Comparison of ENCODE assay signal across 21 cellular contexts in genomic region chr17:41531993-41532392, GRCh38. TPM values are rescaled to one million over a fixed set of nuclear protein-coding genes. Genes with fewer than 3 reads are reported as not detected.
DNase-seq lines count a peak whose midpoint lies in the region; ATAC-seq, FAIRE-seq and TF ChIP-seq lines count a peak whose summit lies in the region.
"Had no signal": no experiment of that assay in that cellular context is flagged by ENCODE, and none has a peak within 500 bp of the region (broad histone marks: within the 10 kb centered on the region; RNA-seq: fewer than 3 reads in every experiment).

No MANE protein-coding gene starts in this region.

- H3K9me3 ChIP-seq in K562 (replicated peaks; ENCODE audit: control insufficient read depth, insufficient read depth, low read depth, low read length): no peaks in the 10 kb centered on the region
- no peaks in the 10 kb centered on the region for H3K9me3 ChIP-seq in neural progenitor cell (ENCODE audit: low read depth)
- no peaks in the 10 kb centered on the region for H3K9me3 ChIP-seq in mesenchymal stem cell (ENCODE audit: control insufficient read depth, low read length)
- H3K9me3 ChIP-seq: BE2C had no signal

- no peak overlapping the region for H2BK15ac ChIP-seq in mesenchymal stem cell (ENCODE audit: low read depth, poor library complexity, severe bottlenecking)

- H2BK5ac ChIP-seq in mesenchymal stem cell (ENCODE audit: low read depth, low read length, poor library complexity, severe bottlenecking): no peak overlapping the region

- H4K20me1 ChIP-seq in K562 (replicated peaks; ENCODE audit: control insufficient read depth, insufficient read depth, low read length): no peaks in the 10 kb centered on the region; the same call in 1 of the 2 replicates
- H4K20me1 ChIP-seq in neural progenitor cell (ENCODE audit: low read depth): peaks cover 7% of the 10 kb centered on the region

- H3K36me3 ChIP-seq in K562 (ENCODE audit: control insufficient read depth, insufficient read depth, low read length) (no peaks in the 10 kb centered on the region), neural progenitor cell (no peaks in the 10 kb centered on the region), mesenchymal stem cell (ENCODE audit: control insufficient read depth in 1 of 2, insufficient read depth in 2 of 2, low read depth in 1 of 2, low read length in 2 of 2) (no peaks in the 10 kb centered on the region)
- H3K36me3 ChIP-seq: BE2C had no signal

- ATAC-seq in K562: no peak
- no peak for ATAC-seq in stimulated activated effector memory CD8-positive, alpha-beta T cell treated with anti-CD3 and anti-CD28 coated beads, Interleukin-12 subunit alpha, Interleukin-12 subunit beta, amount 100 ng/mL, for 72 hours
- ATAC-seq: GM23338 had no signal

- peaks cover 20% of the 10 kb centered on the region for H3K79me2 ChIP-seq in K562 (ENCODE audit: control insufficient read depth, insufficient read depth, low read length)
- H3K79me2 ChIP-seq in neural progenitor cell (ENCODE audit: low read depth): peaks cover 11% of the 10 kb centered on the region

- WGBS in K562 (ENCODE audit: insufficient coverage, low coverage, missing lambda C conversion rate): 22% methylated on average over 1 of the region's 1 CpG
- WGBS in mesenchymal stem cell: 71% methylated on average over 1 of the region's 1 CpG

- H3K4me3 Mint-ChIP-seq in Calu3 (ENCODE audit: low read depth, unreplicated experiment): no peak overlapping the region
- H3K4me3 Mint-ChIP-seq in HFFc6: no peak overlapping the region
- no peak overlapping the region for H3K4me3 Mint-ChIP-seq in neural progenitor cell
- H3K4me3 Mint-ChIP-seq in stimulated activated effector memory CD8-positive, alpha-beta T cell treated with anti-CD3 and anti-CD28 coated beads, Interleukin-12 subunit alpha, Interleukin-12 subunit beta, amount 100 ng/mL, for 72 hours: no peak overlapping the region
- H3K4me3 Mint-ChIP-seq: CD4-positive, CD25-positive, alpha-beta regulatory T cell; CD8-positive, alpha-beta memory T cell; GM23338 had no signal

- H3K4ac ChIP-seq in mesenchymal stem cell (ENCODE audit: low read depth in 1 of 2, low read length in 2 of 2): peak overlapping the region in 1 of 2 experiments; percentile 9

- H3K23ac ChIP-seq in mesenchymal stem cell (ENCODE audit: low read length in 2 of 2): no peak overlapping the region

- peaks cover 2% of the 10 kb centered on the region for H3K79me1 ChIP-seq in mesenchymal stem cell (replicated peaks; ENCODE audit: low read length, poor library complexity, severe bottlenecking)

- no peak overlapping the region for H2BK12ac ChIP-seq in mesenchymal stem cell (ENCODE audit: low read length in 2 of 2)

- CTCF ChIA-PET in Calu3 (lab: Charles Lee) (interaction anchor here (1.4 to 19.2 kb wide), 4 partner anchors 9 to 135 kb away, joined by 4 to 471 read pairs (median 6); no protein-coding TSS in a partner anchor), K562 (lab: Yijun Ruan, JAX; ENCODE audit: low intra/inter-chr PET ratio) (no interaction called here)

- peaks cover 79% of the 10 kb centered on the region for H3K4me1 Mint-ChIP-seq in Calu3 (ENCODE audit: low read depth, unreplicated experiment)
- peaks cover 42% of the 10 kb centered on the region for H3K4me1 Mint-ChIP-seq in HFFc6 (ENCODE audit: low read depth)
- H3K4me1 Mint-ChIP-seq in neural progenitor cell: peaks cover 13% of the 10 kb centered on the region
- peaks cover 11% of the 10 kb centered on the region for H3K4me1 Mint-ChIP-seq in stimulated activated effector memory CD8-positive, alpha-beta T cell treated with anti-CD3 and anti-CD28 coated beads, Interleukin-12 subunit alpha, Interleukin-12 subunit beta, amount 100 ng/mL, for 72 hours

- H3K4me1 ChIP-seq in K562 (replicated peaks in 1 of 2; ENCODE audit: control insufficient read depth in 2 of 2, insufficient read depth in 2 of 2, low read length in 2 of 2): peaks cover 40 to 49% of the 10 kb centered on the region in 2 experiments
- H3K4me1 ChIP-seq in neural progenitor cell: peaks cover 11% of the 10 kb centered on the region
- H3K4me1 ChIP-seq in mesenchymal stem cell (ENCODE audit: control insufficient read depth, insufficient read depth, low read depth, low read length): peaks cover 38% of the 10 kb centered on the region

- no peak for TF ChIP-seq EP300 in K562 (IDR thresholded peaks at IDR 0.05; ENCODE audit: low read length)

- H2BK120ac ChIP-seq in mesenchymal stem cell (ENCODE audit: low read depth, low read length): no peak overlapping the region

- no peaks in the 10 kb centered on the region for H3K27me3 Mint-ChIP-seq in Calu3 (ENCODE audit: unreplicated experiment)
- peaks cover 3% of the 10 kb centered on the region for H3K27me3 Mint-ChIP-seq in HFFc6 (ENCODE audit: insufficient read depth)
- H3K27me3 Mint-ChIP-seq in neural progenitor cell (ENCODE audit: insufficient read depth, low read depth): peaks cover 37% of the 10 kb centered on the region

- TF ChIP-seq POLR2A in K562 (conservative IDR thresholded peaks at IDR 0.05): no peak

- intact Hi-C loops in Calu3 (cut with micrococcal nuclease; ENCODE audit: unreplicated experiment): loop anchor here (2.0 kb wide), 1 partner anchor 17 kb away; no protein-coding TSS in a partner anchor
- intact Hi-C loops in K562 (cut with micrococcal nuclease): no loop called here

- in situ Hi-C loops in K562 (cut with MboI): no loop called here

- FAIRE-seq in K562 (lab: Jason Lieb, UNC): no peak
- FAIRE-seq: D721Med, G401.6, GM12891, GM19239, H54 had no signal

- H3K9me1 ChIP-seq in K562 (ENCODE audit: control insufficient read depth, insufficient read depth, low read length): no peaks in the 10 kb centered on the region

- peak overlapping the region; percentile 32; the same call in 1 of the 2 replicates for H2AFZ ChIP-seq in K562 (ENCODE audit: low read depth, low read length)
- H2AFZ ChIP-seq in neural progenitor cell (replicated peaks): no peak overlapping the region
- no peak overlapping the region for H2AFZ ChIP-seq in mesenchymal stem cell (ENCODE audit: low read depth, low read length)
- H2AFZ ChIP-seq: GM23338 had no signal

- BruUV-seq in Calu3 (replicated peaks; lab: Mats Ljungman, UMichigan): no TSS peak
- no TSS peak for BruUV-seq in K562 (replicated peaks; lab: Mats Ljungman, UMichigan)

- H2AK5ac ChIP-seq in mesenchymal stem cell (ENCODE audit: low read length, severe bottlenecking): no peak overlapping the region

- no peak overlapping the region for H4K8ac ChIP-seq in mesenchymal stem cell (ENCODE audit: low read length)

- H3K36me3 Mint-ChIP-seq in Calu3 (ENCODE audit: insufficient read depth, unreplicated experiment): peaks cover 42% of the 10 kb centered on the region
- no peaks in the 10 kb centered on the region for H3K36me3 Mint-ChIP-seq in HFFc6 (ENCODE audit: low read depth)
- H3K36me3 Mint-ChIP-seq in neural progenitor cell: no peaks in the 10 kb centered on the region
- H3K36me3 Mint-ChIP-seq in stimulated activated effector memory CD8-positive, alpha-beta T cell treated with anti-CD3 and anti-CD28 coated beads, Interleukin-12 subunit alpha, Interleukin-12 subunit beta, amount 100 ng/mL, for 72 hours: no peaks in the 10 kb centered on the region
- H3K36me3 Mint-ChIP-seq: CD4-positive, CD25-positive, alpha-beta regulatory T cell; CD8-positive, alpha-beta memory T cell had no signal

- H3F3A ChIP-seq in neural progenitor cell (ENCODE audit: low read depth): peaks cover 17% of the 10 kb centered on the region

- TF ChIP-seq RAD21 in K562 (CRISPR knock-in tag; conservative IDR thresholded peaks at IDR 0.05 in 1 of 2, IDR thresholded peaks at IDR 0.05 in 1 of 2): no peak

- no peak overlapping the region for H3K9ac ChIP-seq in K562 (ENCODE audit: insufficient read depth in 1 of 2, low read depth in 2 of 2, low read length in 2 of 2)
- no peak overlapping the region for H3K9ac ChIP-seq in neural progenitor cell
- H3K9ac ChIP-seq in mesenchymal stem cell (ENCODE audit: low read length): no peak overlapping the region

- POLR2A ChIA-PET in K562 (lab: Yijun Ruan, JAX): interaction anchor here (0.5 to 1.6 kb wide), 5 partner anchors 10 to 141 kb away, joined by 3 to 8 read pairs (median 5); no protein-coding TSS in a partner anchor

- no peak overlapping the region for H3K18ac ChIP-seq in mesenchymal stem cell (ENCODE audit: low read depth in 1 of 2, low read length in 2 of 2)

- H3K14ac ChIP-seq in mesenchymal stem cell (ENCODE audit: low read length in 2 of 2): no peak overlapping the region

- H3K27ac ChIP-seq in K562 (ENCODE audit: extremely low read depth, low read depth, low read length) (no peak overlapping the region; the same call in 2 of the 3 replicates), neural progenitor cell (no peak overlapping the region), mesenchymal stem cell (ENCODE audit: low read length, poor library complexity, severe bottlenecking) (no peak overlapping the region)

- H3K27ac Mint-ChIP-seq in Calu3 (ENCODE audit: unreplicated experiment): peak overlapping the region; percentile 58
- peak overlapping the region; percentile 28; the same call in 1 of the 2 replicates for H3K27ac Mint-ChIP-seq in HFFc6
- H3K27ac Mint-ChIP-seq in neural progenitor cell: peak overlapping the region; percentile 57
- H3K27ac Mint-ChIP-seq in stimulated activated effector memory CD8-positive, alpha-beta T cell treated with anti-CD3 and anti-CD28 coated beads, Interleukin-12 subunit alpha, Interleukin-12 subunit beta, amount 100 ng/mL, for 72 hours: no peak overlapping the region
- H3K27ac Mint-ChIP-seq: GM23338 had no signal

- no peak overlapping the region for H4K91ac ChIP-seq in mesenchymal stem cell (ENCODE audit: low read length)

- H3K4me3 ChIP-seq in K562 (no peak overlapping the region), neural progenitor cell (no peak overlapping the region), mesenchymal stem cell (ENCODE audit: insufficient read depth in 1 of 2, low read depth in 1 of 2, low read length in 2 of 2) (no peak overlapping the region)
- H3K4me3 ChIP-seq: GM23338 had no signal

- DNase-seq in Calu3: no peak
- DNase-seq in HFFc6: no peak
- no peak for DNase-seq in K562 (ENCODE audit: extremely low read depth in 1 of 4, low spot score in 3 of 4)
- no peak for DNase-seq in neural progenitor cell (ENCODE audit: low spot score)
- no peak for DNase-seq in NCI-H1092 treated with DMSO at 0.1 percent for 48 hours (lab: John Stamatoyannopoulos, UW)
- DNase-seq in NCI-H2107 (lab: John Stamatoyannopoulos, UW): no peak
- no peak for DNase-seq in stimulated activated effector memory CD8-positive, alpha-beta T cell treated with anti-CD3 and anti-CD28 coated beads, Interleukin-12 subunit alpha, Interleukin-12 subunit beta, amount 100 ng/mL, for 72 hours (ENCODE audit: low spot score in 2 of 2)
- DNase-seq in mesenchymal stem cell: no peak
- DNase-seq: BE2C; C1 segment of cervical spinal cord; CD4-positive, CD25-positive, alpha-beta regulatory T cell; CD8-positive, alpha-beta memory T cell; COR-L47; HCEC 1CT had no signal

- TF ChIP-seq CTCF in Calu3 (IDR thresholded peaks at IDR 0.05; ENCODE audit: unreplicated experiment) (no peak), HFFc6 (IDR thresholded peaks at IDR 0.05) (no peak), K562 (IDR thresholded peaks at IDR 0.05 in 2 of 3, conservative IDR thresholded peaks at IDR 0.05 in 1 of 3; ENCODE audit: insufficient read depth in 2 of 3, low read depth in 1 of 3, low read length in 3 of 3) (no peak), neural progenitor cell (IDR thresholded peaks at IDR 0.05) (no peak)

- no peak overlapping the region for H3K4me2 ChIP-seq in K562 (ENCODE audit: insufficient read depth, low read length)
- no peak overlapping the region for H3K4me2 ChIP-seq in neural progenitor cell
- no peak overlapping the region for H3K4me2 ChIP-seq in mesenchymal stem cell (ENCODE audit: low read length, poor library complexity, severe bottlenecking)
- H3K4me2 ChIP-seq: GM23338 had no signal

- H3K9me3 Mint-ChIP-seq in Calu3 (ENCODE audit: low read depth, unreplicated experiment) (no peaks in the 10 kb centered on the region), HFFc6 (no peaks in the 10 kb centered on the region), neural progenitor cell (no peaks in the 10 kb centered on the region)
- H3K9me3 Mint-ChIP-seq in stimulated activated effector memory CD8-positive, alpha-beta T cell treated with anti-CD3 and anti-CD28 coated beads, Interleukin-12 subunit alpha, Interleukin-12 subunit beta, amount 100 ng/mL, for 72 hours: no peaks in the 10 kb centered on the region
- H3K9me3 Mint-ChIP-seq: GM23338 had no signal

- no peaks in the 10 kb centered on the region for H3K27me3 ChIP-seq in K562 (ENCODE audit: control insufficient read depth in 2 of 2, insufficient read depth in 2 of 2, low read length in 2 of 2)
- no peaks in the 10 kb centered on the region for H3K27me3 ChIP-seq in neural progenitor cell
- H3K27me3 ChIP-seq in mesenchymal stem cell (ENCODE audit: control insufficient read depth in 1 of 2, insufficient read depth in 1 of 2, low read length in 2 of 2): peaks cover 0 to 36% of the 10 kb centered on the region in 2 experiments
- H3K27me3 ChIP-seq: BE2C had no signal

RNA-seq across cellular contexts. Expression of gene KRT19, which starts 3.9 kb away (rescaled TPM):
- 2,554 and 3,048 TPM in 2 replicates for total RNA-seq in Calu3 (2022)
- total RNA-seq in HFFc6 (2021; fragmentation: NEBNext Ultra II Directional; extraction: Animal tissue kit (Norgen Biotek cat#: 25700)): 100 to 1,000 TPM in 2 of 6 experiments, 10 to 100 TPM in 4; 45.7 to 244 (median 50.6) TPM
- total RNA-seq in K562 (2011; cell fraction: chromatin; rRNA removed; ENCODE audit: low replicate concordance): 25.0 and 82.2 TPM in 2 replicates
- total RNA-seq in K562 (2011; cell fraction: nucleolus; rRNA removed): 61.2 and 82.9 TPM in 2 replicates
- 39.3 and 39.4 TPM in 2 replicates for total RNA-seq in K562 (2011; cell fraction: nucleoplasm; rRNA removed)
- 120 and 137 TPM in 2 replicates for total RNA-seq in K562 (2014; rRNA removed)
- 25.8 and 41.2 TPM in 2 replicates for total RNA-seq in K562 (2014; rRNA removed; fragmentation: Illumina TruSeq; extraction: Trizol)
- total RNA-seq in K562 (2015; rRNA removed; fragmentation: Illumina TruSeq; extraction: Trizol): 91.7 and 92.6 TPM in 2 replicates
- total RNA-seq in K562 (2021): 151 TPM in 2 replicates
- 96.3 and 121 TPM in 2 replicates for polyA plus RNA-seq in K562 (2011; rRNA removed)
- polyA plus RNA-seq in K562 (2011; cell fraction: cytosol; rRNA removed): 119 and 275 TPM in 2 replicates
- polyA plus RNA-seq in K562 (2011; cell fraction: nucleus; rRNA removed): 88.5 and 137 TPM in 2 replicates
- polyA plus RNA-seq in K562 (2012): 152 and 175 TPM in 2 replicates
- 66.5 and 76.7 TPM in 2 replicates for polyA plus RNA-seq in K562 (2014; fragmentation: Illumina TruSeq; extraction: Trizol)
- polyA plus RNA-seq in K562 (2014; fragmentation: Nextera tagmentation; extraction: Ambion mirVana): 10 to 100 TPM; 18.5 to 21.5 TPM
- 80.2 and 104 TPM in 2 replicates for polyA plus RNA-seq in K562 (2014; rRNA removed)
- polyA minus RNA-seq in K562 (2011; rRNA and poly(A)+ RNA removed): 67.1 and 116 TPM in 2 replicates
- 126 and 127 TPM in 2 replicates for polyA minus RNA-seq in K562 (2011; cell fraction: cytosol; rRNA and poly(A)+ RNA removed)
- polyA minus RNA-seq in K562 (2011; cell fraction: nucleus; rRNA and poly(A)+ RNA removed): 31.4 and 35.8 TPM in 2 replicates
- total RNA-seq in neural progenitor cell (ENCODE audit: low replicate concordance): 114 and 184 TPM in 2 replicates
- polyA plus RNA-seq in mesenchymal stem cell (2013, experiment 1 of 2): 92.7 TPM
- polyA plus RNA-seq in mesenchymal stem cell (2013, experiment 2 of 2): 91.5 TPM
- total RNA-seq: CD4-positive, CD25-positive, alpha-beta regulatory T cell; CD8-positive, alpha-beta memory T cell had no signal
- polyA plus RNA-seq: CD4-positive, CD25-positive, alpha-beta regulatory T cell; CD8-positive, alpha-beta memory T cell had no signal

RNA-seq across cellular contexts. Expression of gene KRT15, which starts 13.3 kb away (rescaled TPM):
- total RNA-seq in Calu3 (2022) (83.0 and 86.8 TPM in 2 replicates), K562 (2014; rRNA removed) (0.37 and 2.4 TPM in 2 replicates), K562 (2014; rRNA removed; fragmentation: Illumina TruSeq; extraction: Trizol) (0.44 and 0.89 TPM in 2 replicates), K562 (2015; rRNA removed; fragmentation: Illumina TruSeq; extraction: Trizol) (0.29 and 0.68 TPM in 2 replicates), K562 (2021) (0.34 and 0.95 TPM in 2 replicates), neural progenitor cell (ENCODE audit: low replicate concordance) (0.15 TPM in 1 of 2 replicates, not detected in the other)
- 1 to 10 TPM; 5.0 to 8.6 (median 6.9) TPM for total RNA-seq in HFFc6 (2021; fragmentation: NEBNext Ultra II Directional; extraction: Animal tissue kit (Norgen Biotek cat#: 25700))
- 2.1 and 4.1 TPM in 2 replicates for total RNA-seq in K562 (2011; cell fraction: chromatin; rRNA removed; ENCODE audit: low replicate concordance)
- total RNA-seq in K562 (2011; cell fraction: nucleolus; rRNA removed): 1.6 and 2.8 TPM in 2 replicates
- 1.2 and 3.0 TPM in 2 replicates for total RNA-seq in K562 (2011; cell fraction: nucleoplasm; rRNA removed)
- polyA plus RNA-seq in K562 (2011; rRNA removed) (2.1 and 4.4 TPM in 2 replicates), K562 (2014; fragmentation: Illumina TruSeq; extraction: Trizol) (0.49 and 1.1 TPM in 2 replicates), K562 (2014; fragmentation: Nextera tagmentation; extraction: Ambion mirVana) (under 1 TPM; 0.28 to 0.60 TPM), K562 (2014; rRNA removed) (0.56 and 2.0 TPM in 2 replicates)
- 1.7 and 2.4 TPM in 2 replicates for polyA plus RNA-seq in K562 (2011; cell fraction: cytosol; rRNA removed)
- polyA plus RNA-seq in K562 (2011; cell fraction: nucleus; rRNA removed): 1.9 and 8.5 TPM in 2 replicates
- polyA plus RNA-seq in K562 (2012): 1.1 and 1.4 TPM in 2 replicates
- polyA minus RNA-seq in K562 (2011; rRNA and poly(A)+ RNA removed): 0.39 and 1.2 TPM in 2 replicates
- polyA minus RNA-seq in K562 (2011; cell fraction: cytosol; rRNA and poly(A)+ RNA removed): not detected in 2 replicates
- 0.67 and 1.1 TPM in 2 replicates for polyA minus RNA-seq in K562 (2011; cell fraction: nucleus; rRNA and poly(A)+ RNA removed)
- 0.46 TPM for polyA plus RNA-seq in mesenchymal stem cell (2013, experiment 1 of 2)
- polyA plus RNA-seq in mesenchymal stem cell (2013, experiment 2 of 2): 0.52 TPM
- total RNA-seq: CD4-positive, CD25-positive, alpha-beta regulatory T cell; CD8-positive, alpha-beta memory T cell had no signal
- polyA plus RNA-seq: CD4-positive, CD25-positive, alpha-beta regulatory T cell; CD8-positive, alpha-beta memory T cell; GM23338 had no signal

RNA-seq across cellular contexts. Expression of gene KRT13, which starts 26.6 kb away (rescaled TPM):
- total RNA-seq in Calu3 (2022) (45.7 and 323 TPM in 2 replicates), K562 (2014; rRNA removed) (1.1 TPM in 1 of 2 replicates, not detected in the other), K562 (2014; rRNA removed; fragmentation: Illumina TruSeq; extraction: Trizol) (not detected in 2 replicates), K562 (2015; rRNA removed; fragmentation: Illumina TruSeq; extraction: Trizol) (0.11 TPM in 1 of 2 replicates, not detected in the other), K562 (2021) (0.22 TPM in 1 of 2 replicates, not detected in the other), neural progenitor cell (ENCODE audit: low replicate concordance) (not detected in 2 replicates)
- total RNA-seq in HFFc6 (2021; fragmentation: NEBNext Ultra II Directional; extraction: Animal tissue kit (Norgen Biotek cat#: 25700)): not detected
- total RNA-seq in K562 (2011; cell fraction: chromatin; rRNA removed; ENCODE audit: low replicate concordance): 0.21 and 0.76 TPM in 2 replicates
- not detected in 2 replicates for total RNA-seq in K562 (2011; cell fraction: nucleolus; rRNA removed)
- total RNA-seq in K562 (2011; cell fraction: nucleoplasm; rRNA removed): not detected in 2 replicates
- polyA plus RNA-seq in K562 (2011; rRNA removed) (0.16 and 0.26 TPM in 2 replicates), K562 (2014; fragmentation: Illumina TruSeq; extraction: Trizol) (0.30 TPM in 1 of 2 replicates, not detected in the other), K562 (2014; fragmentation: Nextera tagmentation; extraction: Ambion mirVana) (under 1 TPM in 1 of 2 experiments, not detected in 1; 0.13 TPM), K562 (2014; rRNA removed) (0.28 TPM in 1 of 2 replicates, not detected in the other)
- 0.48 and 0.58 TPM in 2 replicates for polyA plus RNA-seq in K562 (2011; cell fraction: cytosol; rRNA removed)
- 0.93 and 3.3 TPM in 2 replicates for polyA plus RNA-seq in K562 (2011; cell fraction: nucleus; rRNA removed)
- polyA plus RNA-seq in K562 (2012): 0.17 and 0.36 TPM in 2 replicates
- 0.15 and 0.28 TPM in 2 replicates for polyA minus RNA-seq in K562 (2011; rRNA and poly(A)+ RNA removed)
- not detected in 2 replicates for polyA minus RNA-seq in K562 (2011; cell fraction: cytosol; rRNA and poly(A)+ RNA removed)
- polyA minus RNA-seq in K562 (2011; cell fraction: nucleus; rRNA and poly(A)+ RNA removed): 0.22 and 0.54 TPM in 2 replicates
- polyA plus RNA-seq in mesenchymal stem cell (2013, experiment 1 of 2): not detected
- polyA plus RNA-seq in mesenchymal stem cell (2013, experiment 2 of 2): not detected
- total RNA-seq: CD4-positive, CD25-positive, alpha-beta regulatory T cell; CD8-positive, alpha-beta memory T cell; GM23338 had no signal
- polyA plus RNA-seq: CD4-positive, CD25-positive, alpha-beta regulatory T cell; CD8-positive, alpha-beta memory T cell; GM23338 had no signal

RNA-seq across cellular contexts. Expression of gene KRT9, which starts 39.9 kb away (rescaled TPM):
- not detected in 2 replicates for total RNA-seq in Calu3 (2022)
- not detected for total RNA-seq in HFFc6 (2021; fragmentation: NEBNext Ultra II Directional; extraction: Animal tissue kit (Norgen Biotek cat#: 25700))
- not detected in 2 replicates for total RNA-seq in K562 (2011; cell fraction: chromatin; rRNA removed; ENCODE audit: low replicate concordance)
- not detected in 2 replicates for total RNA-seq in K562 (2011; cell fraction: nucleolus; rRNA removed)
- total RNA-seq in K562 (2011; cell fraction: nucleoplasm; rRNA removed): not detected in 2 replicates
- not detected in 2 replicates for total RNA-seq in K562 (2014; rRNA removed)
- total RNA-seq in K562 (2014; rRNA removed; fragmentation: Illumina TruSeq; extraction: Trizol): not detected in 2 replicates
- not detected in 2 replicates for total RNA-seq in K562 (2015; rRNA removed; fragmentation: Illumina TruSeq; extraction: Trizol)
- total RNA-seq in K562 (2021): not detected in 2 replicates
- polyA plus RNA-seq in K562 (2011; rRNA removed): not detected in 2 replicates
- polyA plus RNA-seq in K562 (2011; cell fraction: cytosol; rRNA removed): 0.03 TPM in 1 of 2 replicates, not detected in the other
- not detected in 2 replicates for polyA plus RNA-seq in K562 (2011; cell fraction: nucleus; rRNA removed)
- polyA plus RNA-seq in K562 (2012): not detected in 2 replicates
- not detected in 2 replicates for polyA plus RNA-seq in K562 (2014; fragmentation: Illumina TruSeq; extraction: Trizol)
- polyA plus RNA-seq in K562 (2014; fragmentation: Nextera tagmentation; extraction: Ambion mirVana): under 1 TPM in 1 of 2 experiments, not detected in 1; 0.03 TPM
- polyA plus RNA-seq in K562 (2014; rRNA removed): not detected in 2 replicates
- not detected in 2 replicates for polyA minus RNA-seq in K562 (2011; rRNA and poly(A)+ RNA removed)
- polyA minus RNA-seq in K562 (2011; cell fraction: cytosol; rRNA and poly(A)+ RNA removed): not detected in 2 replicates
- not detected in 2 replicates for polyA minus RNA-seq in K562 (2011; cell fraction: nucleus; rRNA and poly(A)+ RNA removed)
- total RNA-seq in neural progenitor cell (ENCODE audit: low replicate concordance): not detected in 2 replicates
- polyA plus RNA-seq in mesenchymal stem cell (2013, experiment 1 of 2): not detected
- polyA plus RNA-seq in mesenchymal stem cell (2013, experiment 2 of 2): not detected
- total RNA-seq: A172; CD4-positive, CD25-positive, alpha-beta regulatory T cell; CD8-positive, alpha-beta memory T cell; GM23338 had no signal
- polyA plus RNA-seq: CD4-positive, CD25-positive, alpha-beta regulatory T cell; CD8-positive, alpha-beta memory T cell; GM23338 had no signal

RNA-seq across cellular contexts. Expression of gene KRT36, which starts 42.3 kb away (rescaled TPM):
- not detected in 2 replicates for total RNA-seq in Calu3 (2022)
- total RNA-seq in HFFc6 (2021; fragmentation: NEBNext Ultra II Directional; extraction: Animal tissue kit (Norgen Biotek cat#: 25700)): not detected
- total RNA-seq in K562 (2011; cell fraction: chromatin; rRNA removed; ENCODE audit: low replicate concordance): not detected in 2 replicates
- total RNA-seq in K562 (2011; cell fraction: nucleolus; rRNA removed): not detected in 2 replicates
- total RNA-seq in K562 (2011; cell fraction: nucleoplasm; rRNA removed): not detected in 2 replicates
- total RNA-seq in K562 (2014; rRNA removed): not detected in 2 replicates
- not detected in 2 replicates for total RNA-seq in K562 (2014; rRNA removed; fragmentation: Illumina TruSeq; extraction: Trizol)
- total RNA-seq in K562 (2015; rRNA removed; fragmentation: Illumina TruSeq; extraction: Trizol): not detected in 2 replicates
- not detected in 2 replicates for total RNA-seq in K562 (2021)
- 0.04 TPM in 2 replicates for polyA plus RNA-seq in K562 (2011; rRNA removed)
- 0.03 and 0.06 TPM in 2 replicates for polyA plus RNA-seq in K562 (2011; cell fraction: cytosol; rRNA removed)
- polyA plus RNA-seq in K562 (2011; cell fraction: nucleus; rRNA removed): 0.20 TPM in 1 of 2 replicates, not detected in the other
- polyA plus RNA-seq in K562 (2012): not detected in 2 replicates
- not detected in 2 replicates for polyA plus RNA-seq in K562 (2014; fragmentation: Illumina TruSeq; extraction: Trizol)
- polyA plus RNA-seq in K562 (2014; fragmentation: Nextera tagmentation; extraction: Ambion mirVana): not detected
- not detected in 2 replicates for polyA plus RNA-seq in K562 (2014; rRNA removed)
- polyA minus RNA-seq in K562 (2011; rRNA and poly(A)+ RNA removed): not detected in 2 replicates
- polyA minus RNA-seq in K562 (2011; cell fraction: cytosol; rRNA and poly(A)+ RNA removed): not detected in 2 replicates
- not detected in 2 replicates for polyA minus RNA-seq in K562 (2011; cell fraction: nucleus; rRNA and poly(A)+ RNA removed)
- total RNA-seq in neural progenitor cell (ENCODE audit: low replicate concordance): not detected in 2 replicates
- polyA plus RNA-seq in mesenchymal stem cell (2013, experiment 1 of 2): 0.11 TPM
- polyA plus RNA-seq in mesenchymal stem cell (2013, experiment 2 of 2): 0.11 TPM
- total RNA-seq: A172; CD4-positive, CD25-positive, alpha-beta regulatory T cell; CD8-positive, alpha-beta memory T cell; GM23338 had no signal
- polyA plus RNA-seq: CD4-positive, CD25-positive, alpha-beta regulatory T cell; CD8-positive, alpha-beta memory T cell; GM23338 had no signal

Comparison
In these comparisons a context has a peak if more than half of its experiments do, and no peak if none do; other contexts are left out.
1. RNA of gene KRT19, which starts 3.9 kb away (total RNA-seq): 2,554 to 3,048 TPM in Calu3; 25.0 to 151 TPM in K562, 114 to 184 TPM in neural progenitor cell and 45.7 to 244 TPM in HFFc6; every median in the first group is over 10 times any median in the second.
2. RNA of gene KRT13, which starts 26.6 kb away (total RNA-seq): 45.7 to 323 TPM in Calu3; 0.11 to 1.1 TPM in K562, not detected in HFFc6 and not detected in neural progenitor cell; every median in the first group is over 10 times any median in the second.